Comparison of ENCODE assay signal across 9 cellular contexts in genomic region chr20:32583581-32584045, GRCh38. TPM values are rescaled to one million over a fixed set of nuclear protein-coding genes. Genes with fewer than 3 reads are reported as not detected.
DNase-seq lines count a peak whose midpoint lies in the region; ATAC-seq and TF ChIP-seq lines count a peak whose summit lies in the region.
"Had no signal": no experiment of that assay in that cellular context is flagged by ENCODE, and none has a peak within 500 bp of the region (broad histone marks: within the 10 kb centered on the region; RNA-seq: fewer than 3 reads in every experiment).

No MANE protein-coding gene starts in this region.

- H3K9me3 ChIP-seq in upper lobe of left lung, result no peaks in the 10 kb centered on the region

- peaks cover 63% of the 10 kb centered on the region for H3K4me1 Mint-ChIP-seq in activated T-cell treated with anti-CD3 and anti-CD28 coated beads, Interleukin-2, amount 50 U/mL, for 72 hours (ENCODE audit: low read depth)

- H3K36me3 ChIP-seq in kidney epithelial cell (ENCODE audit: control insufficient read depth, insufficient read depth, low read length) (no peaks in the 10 kb centered on the region), upper lobe of left lung (no peaks in the 10 kb centered on the region)

- H3K27me3 ChIP-seq in kidney epithelial cell (ENCODE audit: control insufficient read depth, insufficient read depth, low read length) (peaks cover 19% of the 10 kb centered on the region), upper lobe of left lung (peaks cover 0 to 30% (median 14%) of the 10 kb centered on the region in 4 donors)

- peak; percentile 11 to 16 for ATAC-seq in activated T-cell treated with anti-CD3 and anti-CD28 coated beads, Interleukin-2, amount 50 U/mL, for 72 hours (replicated peaks in 1 of 2)
- peak; percentile 12 to 23 for ATAC-seq in activated naive CD4-positive, alpha-beta T cell treated with anti-CD3 and anti-CD28 coated beads, Interleukin-2, amount 50 U/mL, for 72 hours
- ATAC-seq in upper lobe of left lung (ENCODE audit: low FRiP score in 2 of 2), result peak in 1 of 2 donors; percentile 5
- no peak for ATAC-seq in GM21529 (IDR thresholded peaks at IDR 0.05; ENCODE audit: unreplicated experiment)
- no peak for ATAC-seq in HG02970 (IDR thresholded peaks at IDR 0.05; ENCODE audit: low FRiP score, unreplicated experiment)

- WGBS in upper lobe of left lung, 2 donors, result 0% methylated on average over 4 of the region's 49 CpGs; no CpG with 5 or more reads in 1 of the 2 donors

- TF ChIP-seq CTCF in kidney epithelial cell (IDR thresholded peaks at IDR 0.05; ENCODE audit: insufficient read depth, low read length, poor library complexity, severe bottlenecking) (no peak), upper lobe of left lung (IDR thresholded peaks at IDR 0.05) (no peak)

- DNase-seq in activated T-cell treated with anti-CD3 and anti-CD28 coated beads, Interleukin-2, amount 50 U/mL, for 72 hours, result peak in 1 of 2 donors; percentile 32
- DNase-seq in activated T-cell treated with anti-CD3 and anti-CD28 coated beads, Interleukin-2, amount 50 U/mL, for 1 hour, result no peak
- peak in 1 of 2 donors; percentile 63 for DNase-seq in activated naive CD4-positive, alpha-beta T cell treated with anti-CD3 and anti-CD28 coated beads, Interleukin-2, amount 50 U/mL, for 72 hours (ENCODE audit: low spot score in 2 of 2)
- no peak for DNase-seq in kidney epithelial cell (ENCODE audit: low read depth)
- no peak for DNase-seq in upper lobe of left lung
- no peak for DNase-seq in dermis blood vessel endothelial cell

- no peak overlapping the region for H3K27ac Mint-ChIP-seq in activated T-cell treated with anti-CD3 and anti-CD28 coated beads, Interleukin-2, amount 50 U/mL, for 72 hours
- H3K27ac Mint-ChIP-seq in activated naive CD4-positive, alpha-beta T cell treated with anti-CD3 and anti-CD28 coated beads, Interleukin-2, amount 50 U/mL, for 72 hours, result no peak overlapping the region
- H3K27ac Mint-ChIP-seq: T-helper 1 cell treated with Interleukin-12 subunit alpha and Interleukin-12 subunit beta and Interleukin-4 antibody, amounts not matched to agents 30 μg/mL and 1 μg/mL, for 36 hours had no signal

- H3K9me3 Mint-ChIP-seq in activated T-cell treated with anti-CD3 and anti-CD28 coated beads, Interleukin-2, amount 50 U/mL, for 72 hours, result no peaks in the 10 kb centered on the region
- no peaks in the 10 kb centered on the region for H3K9me3 Mint-ChIP-seq in activated naive CD4-positive, alpha-beta T cell treated with anti-CD3 and anti-CD28 coated beads, Interleukin-2, amount 50 U/mL, for 72 hours
- H3K9me3 Mint-ChIP-seq: T-helper 1 cell treated with Interleukin-12 subunit alpha and Interleukin-12 subunit beta and Interleukin-4 antibody, amounts not matched to agents 30 μg/mL and 1 μg/mL, for 36 hours had no signal

- no peak overlapping the region for H3K4me3 Mint-ChIP-seq in activated T-cell treated with anti-CD3 and anti-CD28 coated beads, Interleukin-2, amount 50 U/mL, for 72 hours

- H3K4me3 ChIP-seq in kidney epithelial cell (ENCODE audit: low read depth, low read length) (peak overlapping the region; percentile 63), upper lobe of left lung (peak overlapping the region; percentile 65 to 73 (median 66))

- H3K4me1 ChIP-seq in upper lobe of left lung, result peaks cover 16 to 34% (median 22%) of the 10 kb centered on the region in 4 donors

- H3K27ac ChIP-seq in upper lobe of left lung, result peak overlapping the region in 2 of 4 donors; percentile 21 to 80

- no peak for TF ChIP-seq EP300 in upper lobe of left lung (IDR thresholded peaks at IDR 0.05)

- H3K36me3 Mint-ChIP-seq in activated T-cell treated with anti-CD3 and anti-CD28 coated beads, Interleukin-2, amount 50 U/mL, for 72 hours (ENCODE audit: insufficient read depth in 2 of 2), result peaks cover 2 to 3% of the 10 kb centered on the region in 2 donors
- no peaks in the 10 kb centered on the region for H3K36me3 Mint-ChIP-seq in activated naive CD4-positive, alpha-beta T cell treated with anti-CD3 and anti-CD28 coated beads, Interleukin-2, amount 50 U/mL, for 72 hours

- TF ChIP-seq POLR2A in upper lobe of left lung (IDR thresholded peaks at IDR 0.05), result no peak

- H3K27me3 Mint-ChIP-seq in activated T-cell treated with anti-CD3 and anti-CD28 coated beads, Interleukin-2, amount 50 U/mL, for 72 hours (ENCODE audit: low read depth), result peaks cover 15% of the 10 kb centered on the region

RNA-seq across cellular contexts. Expression of gene NOL4L, which starts 1.5 kb away (rescaled TPM):
- 10 to 100 TPM; 28.2 to 30.0 TPM for total RNA-seq in activated T-cell treated with anti-CD3 and anti-CD28 coated beads, Interleukin-2, amount 50 U/mL, for 72 hours
- total RNA-seq in activated naive CD4-positive, alpha-beta T cell treated with anti-CD3 and anti-CD28 coated beads, Interleukin-2, amount 50 U/mL, for 72 hours, result 10 to 100 TPM; 21.2 to 30.7 TPM
- total RNA-seq in kidney epithelial cell (31.4 and 35.7 TPM in 2 replicates), upper lobe of left lung (10 to 100 TPM; 13.4 to 40.2 (median 19.0) TPM), dermis blood vessel endothelial cell (15.8 and 16.5 TPM in 2 replicates)

Comparison
In these comparisons a context has a peak if more than half of its experiments do, and no peak if none do; other contexts are left out.
1. ATAC-seq: peak in activated T-cell treated with anti-CD3 and anti-CD28 coated beads, Interleukin-2, amount 50 U/mL, for 72 hours (2 of 2) and activated naive CD4-positive, alpha-beta T cell treated with anti-CD3 and anti-CD28 coated beads, Interleukin-2, amount 50 U/mL, for 72 hours (2 of 2); none in GM21529 (single experiment) and HG02970 (single experiment).